In genomic region chr9:128823903-128824406, GRCh38 we compare ENCODE assay signal across 22 cellular contexts.
"Had no signal": no experiment of that assay in that cellular context is flagged by ENCODE, and none has a peak within 500 bp of the region (broad histone marks: within the 10 kb centered on the region; RNA-seq: fewer than 3 reads in every experiment).

No MANE protein-coding gene starts in this region.

- ATAC-seq: activated naive CD4-positive, alpha-beta T cell treated with anti-CD3 and anti-CD28 coated beads, Interleukin-2, amount 50 U/mL, for 72 hours; natural killer cell treated with Interleukin-12 subunit alpha and Interleukin-12 subunit beta and Interleukin-15 and Interleukin-18, amount 100 ng/mL, for 72 hours had no signal

- H3K27me3 ChIP-seq: cardiac muscle cell, dorsolateral prefrontal cortex, right atrium auricular region, upper lobe of left lung had no signal

- H3K9me3 ChIP-seq: right atrium auricular region, thoracic aorta, upper lobe of left lung had no signal

- H3K27ac ChIP-seq: cardiac muscle cell, dorsolateral prefrontal cortex, right atrium auricular region, thoracic aorta, upper lobe of left lung had no signal

- FAIRE-seq: keratinocyte had no signal

- H3K27ac Mint-ChIP-seq: activated T-helper 1 cell treated with anti-CD3 and anti-CD28 coated beads, Interleukin-12 subunit alpha, Interleukin-12 subunit beta, Interleukin-2, Interleukin-4 antibody, amounts not matched to agents 30 ng/mL and 10 ng/mL and 1 ng/mL, durations not matched to agents 14 hours and 24 hours and 36 hours; mesothelial cell of epicardium; natural killer cell treated with Interleukin-12 subunit alpha and Interleukin-12 subunit beta and Interleukin-15 and Interleukin-18, amount 100 ng/mL, for 72 hours had no signal

- H3K9me3 Mint-ChIP-seq: activated naive CD4-positive, alpha-beta T cell treated with anti-CD3 and anti-CD28 coated beads, Interleukin-2, amount 50 U/mL, for 72 hours; activated T-helper 1 cell treated with anti-CD3 and anti-CD28 coated beads, Interleukin-12 subunit alpha, Interleukin-12 subunit beta, Interleukin-2, Interleukin-4 antibody, amounts not matched to agents 30 ng/mL and 10 ng/mL and 1 ng/mL, durations not matched to agents 14 hours and 24 hours and 36 hours; mesothelial cell of epicardium; natural killer cell treated with Interleukin-12 subunit alpha and Interleukin-12 subunit beta and Interleukin-15 and Interleukin-18, amount 100 ng/mL, for 72 hours had no signal

- H3K27me3 Mint-ChIP-seq: natural killer cell treated with Interleukin-12 subunit alpha and Interleukin-12 subunit beta and Interleukin-15 and Interleukin-18, amount 100 ng/mL, for 72 hours had no signal

- DNase-seq: activated CD4-positive, alpha-beta T cell treated with anti-CD3 and anti-CD28 coated beads for 48 hours; activated CD4-positive, CD25-positive, alpha-beta regulatory T cell; activated CD8-positive, alpha-beta memory T cell treated with anti-CD3 and anti-CD28 coated beads, Interleukin-2, amount 50 U/mL, for 4 hours; activated gamma-delta T cell treated with Interleukin-2 at 50 U/mL for 16 hours; amniotic stem cell; dorsolateral prefrontal cortex; erythroblast; foreskin melanocyte; glutamatergic neuron; hypothalamus; occipital lobe; T-helper 1 cell; T-helper 9 cell had no signal

- H3K36me3 Mint-ChIP-seq: natural killer cell treated with Interleukin-12 subunit alpha and Interleukin-12 subunit beta and Interleukin-15 and Interleukin-18, amount 100 ng/mL, for 72 hours had no signal

- H3K4me3 Mint-ChIP-seq: activated T-helper 1 cell treated with anti-CD3 and anti-CD28 coated beads, Interleukin-12 subunit alpha, Interleukin-12 subunit beta, Interleukin-2, Interleukin-4 antibody, amounts not matched to agents 30 ng/mL and 10 ng/mL and 1 ng/mL, durations not matched to agents 14 hours and 24 hours and 36 hours; mesothelial cell of epicardium; natural killer cell treated with Interleukin-12 subunit alpha and Interleukin-12 subunit beta and Interleukin-15 and Interleukin-18, amount 100 ng/mL, for 72 hours had no signal

- H3K4me3 ChIP-seq: cardiac muscle cell, dorsolateral prefrontal cortex, right atrium auricular region, thoracic aorta, upper lobe of left lung had no signal
